In genomic region chr4:154982187-154983047, GRCh38 we compare ENCODE assay signal across 8 cellular contexts.
DNase-seq lines count a peak whose midpoint lies in the region; ATAC-seq and TF ChIP-seq lines count a peak whose summit lies in the region.

No MANE protein-coding gene starts in this region.

- no peaks in the 10 kb centered on the region for H3K4me1 Mint-ChIP-seq in activated T-helper 17 cell treated with anti-CD3 and anti-CD28 coated beads, Interleukin-2, amount 50 U/mL, for 72 hours

- no peak overlapping the region for H3K4me3 ChIP-seq in heart left ventricle

- no peaks in the 10 kb centered on the region for H3K36me3 ChIP-seq in heart left ventricle

- H3K36me3 Mint-ChIP-seq in activated T-helper 17 cell treated with anti-CD3 and anti-CD28 coated beads, Interleukin-2, amount 50 U/mL, for 72 hours (ENCODE audit: low read depth) = no peaks in the 10 kb centered on the region

- peaks cover 0 to 4% (median 0%) of the 10 kb centered on the region in 9 donors for H3K27me3 ChIP-seq in heart left ventricle

- peak; percentile 56 for DNase-seq in ACHN
- DNase-seq in NCI-H69 (lab: John Stamatoyannopoulos, UW) = peak; percentile 28
- DNase-seq in heart left ventricle = peak; percentile 16 to 65 (median 31)
- peak; percentile 33 for DNase-seq in putamen (ENCODE audit: low spot score)

- H3K4me1 ChIP-seq in heart left ventricle = no peaks in the 10 kb centered on the region

- TF ChIP-seq POLR2A in heart left ventricle (IDR thresholded peaks at IDR 0.05) = no peak

- 22 to 26% (median 23%) methylated on average over 10 of the region's 10 CpGs for WGBS in heart left ventricle, 4 donors

- H3K27me3 Mint-ChIP-seq in activated T-helper 17 cell treated with anti-CD3 and anti-CD28 coated beads, Interleukin-2, amount 50 U/mL, for 72 hours = peaks cover 5% of the 10 kb centered on the region

- in situ Hi-C loops in ACHN (cut with HindIII; ENCODE audit: low pct_ligation_motif_present, low pct_unique_long_range_greater_than_20kb, low sequenced_read_pairs) = no loop called here

- H3K9me3 ChIP-seq in heart left ventricle = peaks cover 0 to 7% (median 0%) of the 10 kb centered on the region in 12 donors

- intact Hi-C loops in heart left ventricle (cut with DNase I) = loop anchor here in 8 of 10 donors (5.0 to 10.0 kb wide), 2 partner anchors 370 to 372 kb away; no protein-coding TSS in a partner anchor

- H3K9me3 Mint-ChIP-seq in activated T-helper 17 cell treated with anti-CD3 and anti-CD28 coated beads, Interleukin-2, amount 50 U/mL, for 72 hours = no peaks in the 10 kb centered on the region

- no peak overlapping the region for H3K27ac ChIP-seq in heart left ventricle

- H3K27ac Mint-ChIP-seq in activated T-helper 17 cell treated with anti-CD3 and anti-CD28 coated beads, Interleukin-2, amount 50 U/mL, for 72 hours = no peak overlapping the region

- TF ChIP-seq CTCF in heart left ventricle (IDR thresholded peaks at IDR 0.05) = peak; percentile 38 to 59 (median 50)

- no peak overlapping the region for H3K4me3 Mint-ChIP-seq in activated T-helper 17 cell treated with anti-CD3 and anti-CD28 coated beads, Interleukin-2, amount 50 U/mL, for 72 hours

- ATAC-seq in GM18502 (IDR thresholded peaks at IDR 0.05; ENCODE audit: poor library complexity, unreplicated experiment) (peak; percentile 62), HG03025 (IDR thresholded peaks at IDR 0.05; ENCODE audit: low FRiP score, unreplicated experiment) (peak; percentile 53), heart left ventricle (peak in 1 of 4 donors; percentile 45), GM18861 (IDR thresholded peaks at IDR 0.05; ENCODE audit: unreplicated experiment) (no peak)
- peak; percentile 43 for ATAC-seq in activated T-helper 17 cell treated with anti-CD3 and anti-CD28 coated beads, Interleukin-2, amount 50 U/mL, for 72 hours (replicated peaks)
